8 cellular contexts compared by ENCODE assay signal in genomic region chr10:60733826-60734225, GRCh38. TPM values are rescaled to one million over a fixed set of nuclear protein-coding genes. Genes with fewer than 3 reads are reported as not detected.
DNase-seq lines count a peak whose midpoint lies in the region; ATAC-seq and TF ChIP-seq lines count a peak whose summit lies in the region.

No MANE protein-coding gene starts in this region.

- peak overlapping the region; percentile 13 to 56 for H3K4me3 Mint-ChIP-seq in activated T-cell treated with anti-CD3 and anti-CD28 coated beads, Interleukin-2, amount 50 U/mL, for 72 hours
- H3K4me3 Mint-ChIP-seq in brain: peak overlapping the region in 4 of 5 experiments; percentile 62 to 74 (median 64)

- no peak for TF ChIP-seq POLR2A in thyroid gland (IDR thresholded peaks at IDR 0.05)

- H3K27me3 Mint-ChIP-seq in activated T-cell treated with anti-CD3 and anti-CD28 coated beads, Interleukin-2, amount 50 U/mL, for 72 hours (ENCODE audit: low read depth): no peaks in the 10 kb centered on the region
- H3K27me3 Mint-ChIP-seq in brain: peaks cover 37% of the 10 kb centered on the region

- H3K27me3 ChIP-seq in lung (ENCODE audit: control insufficient read depth, insufficient read depth) (no peaks in the 10 kb centered on the region), thyroid gland (no peaks in the 10 kb centered on the region)

- H3K27ac ChIP-seq in lung (ENCODE audit: low read depth in 1 of 2, low read length in 1 of 2) (peak overlapping the region in 1 of 2 donors; percentile 30), thyroid gland (peak overlapping the region; percentile 88 to 95 (median 88))

- no peak overlapping the region for H3K27ac Mint-ChIP-seq in activated T-cell treated with anti-CD3 and anti-CD28 coated beads, Interleukin-2, amount 50 U/mL, for 72 hours
- no peak overlapping the region for H3K27ac Mint-ChIP-seq in brain

- H3K4me3 ChIP-seq in lung (peak overlapping the region; percentile 10), thyroid gland (replicated peaks in 1 of 3) (peak overlapping the region in 2 of 3 donors; percentile 66 to 70)

- H3K36me3 ChIP-seq in lung (ENCODE audit: control insufficient read depth in 2 of 2, insufficient read depth in 2 of 2, low read length in 2 of 2): no peaks in the 10 kb centered on the region
- H3K36me3 ChIP-seq in thyroid gland: no peaks in the 10 kb centered on the region

- no peak for ATAC-seq in activated T-cell treated with anti-CD3 and anti-CD28 coated beads, Interleukin-2, amount 50 U/mL, for 72 hours (replicated peaks in 1 of 2)
- ATAC-seq in lung (ENCODE audit: insufficient read depth, low FRiP score): no peak

- WGBS in lung, 2 donors: 55 to 79% methylated on average over 11 of the region's 11 CpGs
- 38 to 43% methylated on average over 11 of the region's 11 CpGs for WGBS in thyroid gland, 2 donors

- TF ChIP-seq CTCF in brain (conservative IDR thresholded peaks at IDR 0.05) (no peak), lung (IDR thresholded peaks at IDR 0.05; ENCODE audit: control extremely low read depth, extremely low read depth) (no peak), thyroid gland (IDR thresholded peaks at IDR 0.05) (no peak)

- H3K9me3 Mint-ChIP-seq in activated T-cell treated with anti-CD3 and anti-CD28 coated beads, Interleukin-2, amount 50 U/mL, for 72 hours: no peaks in the 10 kb centered on the region
- no peaks in the 10 kb centered on the region for H3K9me3 Mint-ChIP-seq in brain

- H3K9me3 ChIP-seq in lung (ENCODE audit: control insufficient read depth in 2 of 2, insufficient read depth in 1 of 2, low read length in 1 of 2): peaks cover 0 to 1% of the 10 kb centered on the region in 2 donors
- no peaks in the 10 kb centered on the region for H3K9me3 ChIP-seq in thyroid gland

- no peak for DNase-seq in activated T-cell treated with anti-CD3 and anti-CD28 coated beads, Interleukin-2, amount 50 U/mL, for 72 hours
- no peak for DNase-seq in activated T-cell treated with anti-CD3 and anti-CD28 coated beads for 4 hours
- no peak for DNase-seq in lung (ENCODE audit: low spot score)
- DNase-seq in thyroid gland: peak; percentile 54 to 61
- DNase-seq in KBM-7: no peak
- no peak for DNase-seq in activated CD8-positive, alpha-beta memory T cell treated with anti-CD3 and anti-CD28 coated beads, Interleukin-2, amount 50 U/mL, for 4 hours
- no peak for DNase-seq in NCI-H1417 (lab: John Stamatoyannopoulos, UW)

- peaks cover 3 to 4% of the 10 kb centered on the region in 2 donors for H3K36me3 Mint-ChIP-seq in activated T-cell treated with anti-CD3 and anti-CD28 coated beads, Interleukin-2, amount 50 U/mL, for 72 hours (ENCODE audit: insufficient read depth in 2 of 2)
- H3K36me3 Mint-ChIP-seq in brain: no peaks in the 10 kb centered on the region

- H3K4me1 ChIP-seq in lung (ENCODE audit: control insufficient read depth in 2 of 2, insufficient read depth in 2 of 2, low read length in 2 of 2) (peaks cover 0 to 8% of the 10 kb centered on the region in 2 donors), thyroid gland (peaks cover 10 to 13% of the 10 kb centered on the region in 2 donors)

- intact Hi-C loops in thyroid gland (cut with DNase I): no loop called here

- in situ Hi-C loops in KBM-7 (cut with MboI; ENCODE audit: low pct_unique_long_range_greater_than_20kb, low sequenced_read_pairs): no loop called here

- peaks cover 25% of the 10 kb centered on the region for H3K4me1 Mint-ChIP-seq in activated T-cell treated with anti-CD3 and anti-CD28 coated beads, Interleukin-2, amount 50 U/mL, for 72 hours (ENCODE audit: low read depth)
- peaks cover 7% of the 10 kb centered on the region for H3K4me1 Mint-ChIP-seq in brain

RNA-seq across cellular contexts. Expression of gene CDK1, which starts 44.5 kb away (rescaled TPM):
- 100 to 1,000 TPM; 109 to 130 TPM for total RNA-seq in activated T-cell treated with anti-CD3 and anti-CD28 coated beads, Interleukin-2, amount 50 U/mL, for 72 hours
- 30.6 TPM for polyA plus RNA-seq in brain (ENCODE audit: insufficient read depth, low read depth, low replicate concordance)
- total RNA-seq in lung: 10 to 100 TPM in 1 of 2 donors, 1 to 10 TPM in 1; 3.2 to 16.0 TPM
- 10 to 100 TPM in 1 of 2 donors, 1 to 10 TPM in 1; 4.4 to 10.9 TPM for polyA plus RNA-seq in lung
- 1 to 10 TPM; 1.8 to 5.9 (median 3.2) TPM for total RNA-seq in thyroid gland

Comparison
In these comparisons a context has a peak if more than half of its experiments do, and no peak if none do; other contexts are left out.
1. DNase-seq: peak in thyroid gland (2 of 2); none in activated T-cell treated with anti-CD3 and anti-CD28 coated beads, Interleukin-2, amount 50 U/mL, for 72 hours (0 of 2), activated T-cell treated with anti-CD3 and anti-CD28 coated beads for 4 hours (single experiment), lung (single experiment), KBM-7 (single experiment), activated CD8-positive, alpha-beta memory T cell treated with anti-CD3 and anti-CD28 coated beads, Interleukin-2, amount 50 U/mL, for 4 hours (single experiment) and NCI-H1417 (0 of 3).
2. RNA of gene CDK1, which starts 44.5 kb away (total RNA-seq): 109 to 130 TPM in activated T-cell treated with anti-CD3 and anti-CD28 coated beads, Interleukin-2, amount 50 U/mL, for 72 hours; 3.2 to 16.0 TPM in lung and 1.8 to 5.9 TPM in thyroid gland; every median in the first group is over 4 times any median in the second.